Comparison of ENCODE assay signal across 1 cellular context in genomic region chr5:57178238-57178637, GRCh38.
TF ChIP-seq lines count a peak whose summit lies in the region.

No MANE protein-coding gene starts in this region.

TF ChIP-seq in K562, 482 proteins besides CTCF, POLR2A, EP300 and RAD21:
- 0 out of 2 replicates have a peak, but pooled peaks have one; percentile 7 for TF ChIP-seq BCOR (IDR thresholded peaks at IDR 0.05)
